ENCODE assay signal across 8 cellular contexts in the genomic region with DNA sequence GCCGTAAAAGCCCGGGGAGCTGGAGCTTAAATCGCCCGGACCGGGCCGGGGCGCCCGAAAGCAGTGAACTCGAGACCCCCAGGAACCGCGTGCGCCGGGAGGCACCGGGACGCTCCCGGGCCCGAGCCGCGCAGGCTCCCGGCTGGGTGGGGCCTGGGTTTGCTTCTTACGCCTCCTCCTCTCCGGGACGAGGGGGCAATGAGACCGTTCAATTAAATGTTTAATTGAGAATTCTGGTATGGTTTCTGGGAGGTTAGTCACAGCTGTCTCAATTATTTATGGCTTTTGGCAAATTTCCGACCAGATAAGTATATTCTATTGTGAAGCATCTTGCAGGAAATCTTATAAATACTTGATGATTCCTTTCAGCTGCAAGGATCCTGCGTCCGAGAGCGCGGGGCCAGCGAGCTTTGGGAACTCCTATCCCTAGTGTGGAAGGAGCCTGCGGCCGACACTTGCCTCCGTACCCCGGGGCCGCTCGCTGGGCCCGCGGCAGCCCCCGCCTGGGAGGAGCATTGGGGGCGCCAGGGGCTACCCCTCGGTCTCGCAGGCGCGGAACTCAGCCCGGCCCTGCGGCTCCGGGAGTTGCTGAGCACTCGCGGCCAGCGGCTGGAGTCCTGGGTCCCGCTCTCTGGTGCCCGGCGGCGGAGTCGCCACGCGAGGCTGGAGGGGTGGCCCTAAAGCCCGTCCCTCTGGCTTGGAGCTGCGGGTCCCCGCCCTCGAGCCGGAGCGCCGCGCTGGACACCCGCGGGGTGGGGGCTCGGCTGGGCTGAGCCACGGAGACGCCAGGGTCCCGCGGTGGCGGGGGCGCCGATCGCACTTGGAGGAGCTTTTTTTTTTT. TPM values are rescaled to one million over a fixed set of nuclear protein-coding genes. Genes with fewer than 3 reads are reported as not detected.
A peak's percentile ranks its signal among the peaks of the same experiment; 100 is the strongest.
DNase-seq lines count a peak whose midpoint lies in the region; ATAC-seq lines count a peak whose summit lies in the region.

No MANE protein-coding gene starts in this region.

- no peak overlapping the region for H3K27ac Mint-ChIP-seq in activated naive CD8-positive, alpha-beta T cell treated with anti-CD3 and anti-CD28 coated beads, Interleukin-2, amount 50 U/mL, for 24 hours
- no peak overlapping the region for H3K27ac Mint-ChIP-seq in immature natural killer cell
- no peak overlapping the region for H3K27ac Mint-ChIP-seq in stimulated activated naive CD8-positive, alpha-beta T cell treated with anti-CD3 and anti-CD28 coated beads, Interleukin-15, amount 100 ng/mL, for 72 hours

- peaks cover 13% of the 10 kb centered on the region for H3K36me3 Mint-ChIP-seq in activated naive CD8-positive, alpha-beta T cell treated with anti-CD3 and anti-CD28 coated beads, Interleukin-2, amount 50 U/mL, for 24 hours (ENCODE audit: low read depth)
- peaks cover 15 to 29% (median 25%) of the 10 kb centered on the region in 3 donors for H3K36me3 Mint-ChIP-seq in immature natural killer cell

- no peaks in the 10 kb centered on the region for H3K36me3 ChIP-seq in H7 (replicated peaks; ENCODE audit: control insufficient read depth, insufficient read depth, low read length)

- peak overlapping the region; percentile 56 for H3K4me3 ChIP-seq in H7 (ENCODE audit: insufficient read depth, low read depth, low read length)

- H3K27me3 ChIP-seq in H7 (ENCODE audit: control insufficient read depth, insufficient read depth, low read length): peaks cover 70% of the 10 kb centered on the region

- peak overlapping the region; percentile 29 for H3K4me3 Mint-ChIP-seq in activated naive CD8-positive, alpha-beta T cell treated with anti-CD3 and anti-CD28 coated beads, Interleukin-2, amount 50 U/mL, for 24 hours
- peak overlapping the region in 4 of 5 donors; percentile 21 to 65 (median 37) for H3K4me3 Mint-ChIP-seq in immature natural killer cell
- peak overlapping the region; percentile 67 to 78 for H3K4me3 Mint-ChIP-seq in stimulated activated naive CD8-positive, alpha-beta T cell treated with anti-CD3 and anti-CD28 coated beads, Interleukin-15, amount 100 ng/mL, for 72 hours

- H3K4me1 Mint-ChIP-seq in activated naive CD8-positive, alpha-beta T cell treated with anti-CD3 and anti-CD28 coated beads, Interleukin-2, amount 50 U/mL, for 24 hours: peaks cover 22% of the 10 kb centered on the region
- peaks cover 26 to 39% of the 10 kb centered on the region in 2 donors for H3K4me1 Mint-ChIP-seq in immature natural killer cell
- peaks cover 22% of the 10 kb centered on the region for H3K4me1 Mint-ChIP-seq in stimulated activated naive CD8-positive, alpha-beta T cell treated with anti-CD3 and anti-CD28 coated beads, Interleukin-15, amount 100 ng/mL, for 72 hours

- DNase-seq in H7 (peak; percentile 81), immature natural killer cell (no peak), NCI-H345 treated with DMSO at 0.1 percent for 48 hours (lab: John Stamatoyannopoulos, UW; ENCODE audit: unreplicated experiment) (no peak), GF-D8 (lab: John Stamatoyannopoulos, UW) (no peak)
- DNase-seq in activated naive CD8-positive, alpha-beta T cell treated with anti-CD3 and anti-CD28 coated beads, Interleukin-2, amount 50 U/mL, for 24 hours: no peak
- no peak for DNase-seq in stimulated activated naive CD8-positive, alpha-beta T cell treated with anti-CD3 and anti-CD28 coated beads, Interleukin-15, amount 100 ng/mL, for 72 hours
- DNase-seq in activated T-cell treated with anti-CD3 and anti-CD28 coated beads, Interleukin-2, amount 50 U/mL, for 48 hours: no peak

- no peaks in the 10 kb centered on the region for H3K9me3 Mint-ChIP-seq in activated naive CD8-positive, alpha-beta T cell treated with anti-CD3 and anti-CD28 coated beads, Interleukin-2, amount 50 U/mL, for 24 hours
- peaks cover 0 to 4% (median 0%) of the 10 kb centered on the region in 6 donors for H3K9me3 Mint-ChIP-seq in immature natural killer cell
- no peaks in the 10 kb centered on the region for H3K9me3 Mint-ChIP-seq in stimulated activated naive CD8-positive, alpha-beta T cell treated with anti-CD3 and anti-CD28 coated beads, Interleukin-15, amount 100 ng/mL, for 72 hours

- H3K27me3 Mint-ChIP-seq in activated naive CD8-positive, alpha-beta T cell treated with anti-CD3 and anti-CD28 coated beads, Interleukin-2, amount 50 U/mL, for 24 hours: peaks cover 56% of the 10 kb centered on the region
- H3K27me3 Mint-ChIP-seq in immature natural killer cell (ENCODE audit: low read depth in 3 of 3): peaks cover 11 to 38% (median 37%) of the 10 kb centered on the region in 3 donors
- peaks cover 70% of the 10 kb centered on the region for H3K27me3 Mint-ChIP-seq in stimulated activated naive CD8-positive, alpha-beta T cell treated with anti-CD3 and anti-CD28 coated beads, Interleukin-15, amount 100 ng/mL, for 72 hours

- ATAC-seq in activated naive CD8-positive, alpha-beta T cell treated with anti-CD3 and anti-CD28 coated beads, Interleukin-2, amount 50 U/mL, for 24 hours: peak; percentile 12
- peak; percentile 20 for ATAC-seq in stimulated activated naive CD8-positive, alpha-beta T cell treated with anti-CD3 and anti-CD28 coated beads, Interleukin-15, amount 100 ng/mL, for 72 hours
- no peak for ATAC-seq in HG03457 (IDR thresholded peaks at IDR 0.05; ENCODE audit: unreplicated experiment)

RNA-seq across cellular contexts. Expression of a gene that starts 10.3 kb away (rescaled TPM):
- 0.33 TPM in 1 of 2 replicates, not detected in the other for total RNA-seq in H7 (2014; rRNA removed; shearing (Covaris generic))
- polyA plus RNA-seq in immature natural killer cell: not detected

RNA-seq across cellular contexts. Expression of a gene that starts 35.6 kb away (rescaled TPM):
- total RNA-seq in H7 (2014; rRNA removed; shearing (Covaris generic)): 124 and 147 TPM in 2 replicates
- 100 to 1,000 TPM; 146 to 157 (median 157) TPM for polyA plus RNA-seq in immature natural killer cell
